1 cellular context compared by ENCODE assay signal in the genomic region with DNA sequence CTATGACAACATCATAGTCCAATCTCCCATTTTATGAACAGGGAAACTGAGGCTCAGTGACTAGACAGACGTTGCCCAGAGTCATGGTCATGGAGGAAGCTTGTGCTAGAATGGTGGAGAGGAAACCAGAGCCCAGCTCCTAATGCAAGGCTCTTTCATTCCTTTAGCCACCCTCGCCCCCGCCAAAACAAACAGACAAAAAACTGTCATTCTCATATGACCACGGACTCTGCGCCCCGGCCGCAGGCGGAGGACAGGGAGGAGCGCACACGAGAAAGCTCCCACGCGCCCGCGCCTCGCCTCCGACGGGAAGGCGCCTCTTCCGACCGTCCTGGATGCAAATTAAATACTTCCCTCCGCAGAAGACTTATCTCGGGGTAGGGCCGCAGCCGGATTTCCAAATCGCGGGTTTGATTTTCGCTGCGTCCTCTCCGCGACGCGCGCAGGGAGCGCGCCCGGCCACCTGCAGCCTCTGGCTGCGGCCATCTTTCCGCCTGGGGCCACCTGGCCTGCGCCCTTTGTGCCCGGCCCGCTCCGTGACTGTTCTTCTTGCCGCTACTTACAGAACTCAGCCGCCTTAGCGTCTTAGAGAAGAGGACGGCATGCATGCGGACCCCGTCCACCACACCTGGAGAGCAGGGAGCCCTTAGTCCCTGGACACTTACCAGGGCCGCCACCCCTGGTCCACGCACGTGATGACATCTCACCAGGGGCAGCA.
TF ChIP-seq lines count a peak whose summit lies in the region.

No MANE protein-coding gene starts in this region.

TF ChIP-seq in K562, 482 proteins besides CTCF, POLR2A, EP300 and RAD21 (continued from another document and continues in another):
- no peak for TF ChIP-seq BRF1 (IDR thresholded peaks at IDR 0.05; ENCODE audit: borderline replicate concordance, extremely low read depth, insufficient read length)
- TF ChIP-seq MAFG (tag; conservative IDR thresholded peaks at IDR 0.05), result no peak
- peak; percentile 89 for TF ChIP-seq EP400 (IDR thresholded peaks at IDR 0.05)
- no peak for TF ChIP-seq MCM3 (IDR thresholded peaks at IDR 0.05)
- TF ChIP-seq, protein P1, sequence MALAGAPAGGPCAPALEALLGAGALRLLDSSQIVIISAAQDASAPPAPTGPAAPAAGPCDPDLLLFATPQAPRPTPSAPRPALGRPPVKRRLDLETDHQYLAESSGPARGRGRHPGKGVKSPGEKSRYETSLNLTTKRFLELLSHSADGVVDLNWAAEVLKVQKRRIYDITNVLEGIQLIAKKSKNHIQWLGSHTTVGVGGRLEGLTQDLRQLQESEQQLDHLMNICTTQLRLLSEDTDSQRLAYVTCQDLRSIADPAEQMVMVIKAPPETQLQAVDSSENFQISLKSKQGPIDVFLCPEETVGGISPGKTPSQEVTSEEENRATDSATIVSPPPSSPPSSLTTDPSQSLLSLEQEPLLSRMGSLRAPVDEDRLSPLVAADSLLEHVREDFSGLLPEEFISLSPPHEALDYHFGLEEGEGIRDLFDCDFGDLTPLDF (CRISPR knock-in tag; IDR thresholded peaks at IDR 0.05), result peak; percentile 95
- TF ChIP-seq, protein P2, sequence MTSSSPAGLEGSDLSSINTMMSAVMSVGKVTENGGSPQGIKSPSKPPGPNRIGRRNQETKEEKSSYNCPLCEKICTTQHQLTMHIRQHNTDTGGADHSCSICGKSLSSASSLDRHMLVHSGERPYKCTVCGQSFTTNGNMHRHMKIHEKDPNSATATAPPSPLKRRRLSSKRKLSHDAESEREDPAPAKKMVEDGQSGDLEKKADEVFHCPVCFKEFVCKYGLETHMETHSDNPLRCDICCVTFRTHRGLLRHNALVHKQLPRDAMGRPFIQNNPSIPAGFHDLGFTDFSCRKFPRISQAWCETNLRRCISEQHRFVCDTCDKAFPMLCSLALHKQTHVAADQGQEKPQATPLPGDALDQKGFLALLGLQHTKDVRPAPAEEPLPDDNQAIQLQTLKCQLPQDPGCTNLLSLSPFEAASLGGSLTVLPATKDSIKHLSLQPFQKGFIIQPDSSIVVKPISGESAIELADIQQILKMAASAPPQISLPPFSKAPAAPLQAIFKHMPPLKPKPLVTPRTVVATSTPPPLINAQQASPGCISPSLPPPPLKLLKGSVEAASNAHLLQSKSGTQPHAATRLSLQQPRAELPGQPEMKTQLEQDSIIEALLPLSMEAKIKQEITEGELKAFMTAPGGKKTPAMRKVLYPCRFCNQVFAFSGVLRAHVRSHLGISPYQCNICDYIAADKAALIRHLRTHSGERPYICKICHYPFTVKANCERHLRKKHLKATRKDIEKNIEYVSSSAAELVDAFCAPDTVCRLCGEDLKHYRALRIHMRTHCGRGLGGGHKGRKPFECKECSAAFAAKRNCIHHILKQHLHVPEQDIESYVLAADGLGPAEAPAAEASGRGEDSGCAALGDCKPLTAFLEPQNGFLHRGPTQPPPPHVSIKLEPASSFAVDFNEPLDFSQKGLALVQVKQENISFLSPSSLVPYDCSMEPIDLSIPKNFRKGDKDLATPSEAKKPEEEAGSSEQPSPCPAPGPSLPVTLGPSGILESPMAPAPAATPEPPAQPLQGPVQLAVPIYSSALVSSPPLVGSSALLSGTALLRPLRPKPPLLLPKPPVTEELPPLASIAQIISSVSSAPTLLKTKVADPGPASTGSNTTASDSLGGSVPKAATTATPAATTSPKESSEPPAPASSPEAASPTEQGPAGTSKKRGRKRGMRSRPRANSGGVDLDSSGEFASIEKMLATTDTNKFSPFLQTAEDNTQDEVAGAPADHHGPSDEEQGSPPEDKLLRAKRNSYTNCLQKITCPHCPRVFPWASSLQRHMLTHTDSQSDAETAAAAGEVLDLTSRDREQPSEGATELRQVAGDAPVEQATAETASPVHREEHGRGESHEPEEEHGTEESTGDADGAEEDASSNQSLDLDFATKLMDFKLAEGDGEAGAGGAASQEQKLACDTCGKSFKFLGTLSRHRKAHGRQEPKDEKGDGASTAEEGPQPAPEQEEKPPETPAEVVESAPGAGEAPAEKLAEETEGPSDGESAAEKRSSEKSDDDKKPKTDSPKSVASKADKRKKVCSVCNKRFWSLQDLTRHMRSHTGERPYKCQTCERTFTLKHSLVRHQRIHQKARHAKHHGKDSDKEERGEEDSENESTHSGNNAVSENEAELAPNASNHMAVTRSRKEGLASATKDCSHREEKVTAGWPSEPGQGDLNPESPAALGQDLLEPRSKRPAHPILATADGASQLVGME (CRISPR knock-in tag; IDR thresholded peaks at IDR 0.05), result 0 out of 2 replicates have a peak, but pooled peaks have one; percentile 9
- TF ChIP-seq HMG20B (CRISPR knock-in tag; IDR thresholded peaks at IDR 0.05), result no peak
- TF ChIP-seq HNRNPLL (IDR thresholded peaks at IDR 0.05; ENCODE audit: low read depth, low read length, poor library complexity, severe bottlenecking), result peak; percentile 99
- no peak for TF ChIP-seq NCOR1 (IDR thresholded peaks at IDR 0.05)
- no peak for TF ChIP-seq POLR2AphosphoS2 (IDR thresholded peaks at IDR 0.05; ENCODE audit: low read length)
- TF ChIP-seq ZNF146 (CRISPR knock-in tag; IDR thresholded peaks at IDR 0.05; ENCODE audit: unreplicated experiment), result no peak
- TF ChIP-seq ARID1B (IDR thresholded peaks at IDR 0.05), result 0 out of 2 replicates have a peak, but pooled peaks have one; percentile 42
- TF ChIP-seq, protein P3, sequence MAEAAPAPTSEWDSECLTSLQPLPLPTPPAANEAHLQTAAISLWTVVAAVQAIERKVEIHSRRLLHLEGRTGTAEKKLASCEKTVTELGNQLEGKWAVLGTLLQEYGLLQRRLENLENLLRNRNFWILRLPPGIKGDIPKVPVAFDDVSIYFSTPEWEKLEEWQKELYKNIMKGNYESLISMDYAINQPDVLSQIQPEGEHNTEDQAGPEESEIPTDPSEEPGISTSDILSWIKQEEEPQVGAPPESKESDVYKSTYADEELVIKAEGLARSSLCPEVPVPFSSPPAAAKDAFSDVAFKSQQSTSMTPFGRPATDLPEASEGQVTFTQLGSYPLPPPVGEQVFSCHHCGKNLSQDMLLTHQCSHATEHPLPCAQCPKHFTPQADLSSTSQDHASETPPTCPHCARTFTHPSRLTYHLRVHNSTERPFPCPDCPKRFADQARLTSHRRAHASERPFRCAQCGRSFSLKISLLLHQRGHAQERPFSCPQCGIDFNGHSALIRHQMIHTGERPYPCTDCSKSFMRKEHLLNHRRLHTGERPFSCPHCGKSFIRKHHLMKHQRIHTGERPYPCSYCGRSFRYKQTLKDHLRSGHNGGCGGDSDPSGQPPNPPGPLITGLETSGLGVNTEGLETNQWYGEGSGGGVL (CRISPR knock-in tag; IDR thresholded peaks at IDR 0.05), result no peak
- TF ChIP-seq, protein P4, sequence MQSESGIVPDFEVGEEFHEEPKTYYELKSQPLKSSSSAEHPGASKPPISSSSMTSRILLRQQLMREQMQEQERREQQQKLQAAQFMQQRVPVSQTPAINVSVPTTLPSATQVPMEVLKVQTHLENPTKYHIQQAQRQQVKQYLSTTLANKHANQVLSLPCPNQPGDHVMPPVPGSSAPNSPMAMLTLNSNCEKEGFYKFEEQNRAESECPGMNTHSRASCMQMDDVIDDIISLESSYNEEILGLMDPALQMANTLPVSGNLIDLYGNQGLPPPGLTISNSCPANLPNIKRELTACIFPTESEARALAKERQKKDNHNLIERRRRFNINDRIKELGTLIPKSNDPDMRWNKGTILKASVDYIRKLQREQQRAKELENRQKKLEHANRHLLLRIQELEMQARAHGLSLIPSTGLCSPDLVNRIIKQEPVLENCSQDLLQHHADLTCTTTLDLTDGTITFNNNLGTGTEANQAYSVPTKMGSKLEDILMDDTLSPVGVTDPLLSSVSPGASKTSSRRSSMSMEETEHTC (IDR thresholded peaks at IDR 0.05), result no peak
- no peak for TF ChIP-seq IRF2 (CRISPR knock-in tag; IDR thresholded peaks at IDR 0.05)
- TF ChIP-seq SMARCA4 (IDR thresholded peaks at IDR 0.05), result peak; percentile 53; the same call in 1 of the 2 replicates
- TF ChIP-seq SUPT5H (IDR thresholded peaks at IDR 0.05), result no peak
- TF ChIP-seq DACH1 (IDR thresholded peaks at IDR 0.05; ENCODE audit: partially characterized antibody), result no peak
- peak; percentile 24; the same call in 1 of the 2 replicates for TF ChIP-seq SOX6 (IDR thresholded peaks at IDR 0.05)
- no peak for TF ChIP-seq ZNF3 (CRISPR knock-in tag; IDR thresholded peaks at IDR 0.05)
- no peak for TF ChIP-seq NFYB (IDR thresholded peaks at IDR 0.05; ENCODE audit: extremely low read depth, insufficient read length)
- no peak for TF ChIP-seq ZBTB17 (CRISPR knock-in tag; IDR thresholded peaks at IDR 0.05)
- peak; percentile 12; the same call in 1 of the 2 replicates for TF ChIP-seq KDM2B (CRISPR knock-in tag; IDR thresholded peaks at IDR 0.05)
- TF ChIP-seq, protein P5, sequence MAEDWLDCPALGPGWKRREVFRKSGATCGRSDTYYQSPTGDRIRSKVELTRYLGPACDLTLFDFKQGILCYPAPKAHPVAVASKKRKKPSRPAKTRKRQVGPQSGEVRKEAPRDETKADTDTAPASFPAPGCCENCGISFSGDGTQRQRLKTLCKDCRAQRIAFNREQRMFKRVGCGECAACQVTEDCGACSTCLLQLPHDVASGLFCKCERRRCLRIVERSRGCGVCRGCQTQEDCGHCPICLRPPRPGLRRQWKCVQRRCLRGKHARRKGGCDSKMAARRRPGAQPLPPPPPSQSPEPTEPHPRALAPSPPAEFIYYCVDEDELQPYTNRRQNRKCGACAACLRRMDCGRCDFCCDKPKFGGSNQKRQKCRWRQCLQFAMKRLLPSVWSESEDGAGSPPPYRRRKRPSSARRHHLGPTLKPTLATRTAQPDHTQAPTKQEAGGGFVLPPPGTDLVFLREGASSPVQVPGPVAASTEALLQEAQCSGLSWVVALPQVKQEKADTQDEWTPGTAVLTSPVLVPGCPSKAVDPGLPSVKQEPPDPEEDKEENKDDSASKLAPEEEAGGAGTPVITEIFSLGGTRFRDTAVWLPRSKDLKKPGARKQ (CRISPR knock-in tag; IDR thresholded peaks at IDR 0.05), result no peak
- TF ChIP-seq TEAD4 (IDR thresholded peaks at IDR 0.05; ENCODE audit: low read length), result no peak
- TF ChIP-seq TEAD4 (CRISPR knock-in tag; IDR thresholded peaks at IDR 0.05; ENCODE audit: borderline replicate concordance), result no peak
- no peak for TF ChIP-seq ZNF445 (CRISPR knock-in tag; IDR thresholded peaks at IDR 0.05; ENCODE audit: low read depth)
- 0 out of 2 replicates have a peak, but pooled peaks have one; percentile 61 for TF ChIP-seq ZNF583 (CRISPR knock-in tag; IDR thresholded peaks at IDR 0.05)
- TF ChIP-seq CBFB (CRISPR knock-in tag; IDR thresholded peaks at IDR 0.05), result no peak
- no peak for TF ChIP-seq NCOA6 (IDR thresholded peaks at IDR 0.05)
- TF ChIP-seq U2AF2 (optimal IDR thresholded peaks at IDR 0.05; ENCODE audit: low read depth, low read length), result no peak
- TF ChIP-seq TRIM24 (IDR thresholded peaks at IDR 0.05), result no peak
- TF ChIP-seq YBX1 (IDR thresholded peaks at IDR 0.05), result no peak
- no peak for TF ChIP-seq FOXA1 (IDR thresholded peaks at IDR 0.05; ENCODE audit: borderline replicate concordance)
- no peak for TF ChIP-seq ZNF324 (CRISPR knock-in tag; IDR thresholded peaks at IDR 0.05)
- TF ChIP-seq GATAD2A (IDR thresholded peaks at IDR 0.05), result no peak
- TF ChIP-seq ZNF561 (CRISPR knock-in tag; conservative IDR thresholded peaks at IDR 0.05), result no peak
- TF ChIP-seq PRPF4 (IDR thresholded peaks at IDR 0.05; ENCODE audit: insufficient read depth, low read depth, low read length, poor library complexity, severe bottlenecking), result no peak
- TF ChIP-seq, protein P6, sequence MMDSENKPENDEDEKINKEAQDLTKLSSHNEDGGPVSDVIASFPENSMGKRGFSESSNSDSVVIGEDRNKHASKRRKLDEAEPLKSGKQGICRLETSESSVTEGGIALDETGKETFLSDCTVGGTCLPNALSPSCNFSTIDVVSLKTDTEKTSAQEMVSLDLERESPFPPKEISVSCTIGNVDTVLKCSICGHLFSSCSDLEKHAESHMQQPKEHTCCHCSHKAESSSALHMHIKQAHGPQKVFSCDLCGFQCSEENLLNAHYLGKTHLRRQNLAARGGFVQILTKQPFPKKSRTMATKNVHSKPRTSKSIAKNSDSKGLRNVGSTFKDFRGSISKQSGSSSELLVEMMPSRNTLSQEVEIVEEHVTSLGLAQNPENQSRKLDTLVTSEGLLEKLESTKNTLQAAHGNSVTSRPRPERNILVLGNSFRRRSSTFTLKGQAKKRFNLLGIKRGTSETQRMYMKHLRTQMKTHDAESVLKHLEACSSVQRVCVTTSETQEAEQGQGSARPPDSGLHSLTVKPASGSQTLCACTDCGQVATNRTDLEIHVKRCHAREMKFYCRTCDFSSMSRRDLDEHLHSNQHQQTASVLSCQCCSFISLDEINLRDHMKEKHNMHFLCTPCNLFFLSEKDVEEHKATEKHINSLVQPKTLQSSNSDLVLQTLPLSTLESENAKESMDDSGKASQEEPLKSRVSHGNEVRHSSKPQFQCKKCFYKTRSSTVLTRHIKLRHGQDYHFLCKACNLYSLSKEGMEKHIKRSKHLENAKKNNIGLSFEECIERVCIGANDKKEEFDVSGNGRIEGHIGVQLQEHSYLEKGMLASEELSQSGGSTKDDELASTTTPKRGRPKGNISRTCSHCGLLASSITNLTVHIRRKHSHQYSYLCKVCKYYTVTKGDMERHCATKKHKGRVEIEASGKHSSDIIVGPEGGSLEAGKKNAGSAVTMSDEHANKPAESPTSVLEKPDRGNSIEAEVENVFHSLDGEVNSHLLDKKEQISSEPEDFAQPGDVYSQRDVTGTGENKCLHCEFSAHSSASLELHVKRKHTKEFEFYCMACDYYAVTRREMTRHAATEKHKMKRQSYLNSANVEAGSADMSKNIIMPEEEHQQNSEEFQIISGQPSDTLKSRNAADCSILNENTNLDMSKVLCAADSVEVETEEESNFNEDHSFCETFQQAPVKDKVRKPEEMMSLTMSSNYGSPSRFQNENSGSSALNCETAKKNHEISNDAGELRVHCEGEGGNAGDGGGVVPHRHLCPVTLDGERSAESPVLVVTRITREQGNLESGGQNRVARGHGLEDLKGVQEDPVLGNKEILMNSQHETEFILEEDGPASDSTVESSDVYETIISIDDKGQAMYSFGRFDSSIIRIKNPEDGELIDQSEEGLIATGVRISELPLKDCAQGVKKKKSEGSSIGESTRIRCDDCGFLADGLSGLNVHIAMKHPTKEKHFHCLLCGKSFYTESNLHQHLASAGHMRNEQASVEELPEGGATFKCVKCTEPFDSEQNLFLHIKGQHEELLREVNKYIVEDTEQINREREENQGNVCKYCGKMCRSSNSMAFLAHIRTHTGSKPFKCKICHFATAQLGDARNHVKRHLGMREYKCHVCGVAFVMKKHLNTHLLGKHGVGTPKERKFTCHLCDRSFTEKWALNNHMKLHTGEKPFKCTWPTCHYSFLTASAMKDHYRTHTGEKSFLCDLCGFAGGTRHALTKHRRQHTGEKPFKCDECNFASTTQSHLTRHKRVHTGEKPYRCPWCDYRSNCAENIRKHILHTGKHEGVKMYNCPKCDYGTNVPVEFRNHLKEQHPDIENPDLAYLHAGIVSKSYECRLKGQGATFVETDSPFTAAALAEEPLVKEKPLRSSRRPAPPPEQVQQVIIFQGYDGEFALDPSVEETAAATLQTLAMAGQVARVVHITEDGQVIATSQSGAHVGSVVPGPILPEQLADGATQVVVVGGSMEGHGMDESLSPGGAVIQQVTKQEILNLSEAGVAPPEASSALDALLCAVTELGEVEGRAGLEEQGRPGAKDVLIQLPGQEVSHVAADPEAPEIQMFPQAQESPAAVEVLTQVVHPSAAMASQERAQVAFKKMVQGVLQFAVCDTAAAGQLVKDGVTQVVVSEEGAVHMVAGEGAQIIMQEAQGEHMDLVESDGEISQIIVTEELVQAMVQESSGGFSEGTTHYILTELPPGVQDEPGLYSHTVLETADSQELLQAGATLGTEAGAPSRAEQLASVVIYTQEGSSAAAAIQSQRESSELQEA (IDR thresholded peaks at IDR 0.05; ENCODE audit: low read depth), result no peak
- TF ChIP-seq PYGO2 (tag; IDR thresholded peaks at IDR 0.05), result no peak
- no peak for TF ChIP-seq ZNF274 (IDR thresholded peaks at IDR 0.05; ENCODE audit: borderline replicate concordance, low read depth, low read length)
- no peak for TF ChIP-seq CBX5 (IDR thresholded peaks at IDR 0.05; ENCODE audit: borderline replicate concordance, low read depth)
- TF ChIP-seq ZNF507 (tag; conservative IDR thresholded peaks at IDR 0.05), result no peak
